1 cellular context compared by ENCODE assay signal in genomic region chr4:72471816-72472215, GRCh38.
TF ChIP-seq lines count a peak whose summit lies in the region.

No MANE protein-coding gene starts in this region.

TF ChIP-seq in GM23338, 12 proteins besides CTCF, POLR2A, EP300 and RAD21 (continued from another document):
- no peak for TF ChIP-seq REST (IDR thresholded peaks at IDR 0.05; ENCODE audit: unreplicated experiment)
- TF ChIP-seq STAT1 (IDR thresholded peaks at IDR 0.05; ENCODE audit: unreplicated experiment) = no peak
- TF ChIP-seq, protein P1, sequence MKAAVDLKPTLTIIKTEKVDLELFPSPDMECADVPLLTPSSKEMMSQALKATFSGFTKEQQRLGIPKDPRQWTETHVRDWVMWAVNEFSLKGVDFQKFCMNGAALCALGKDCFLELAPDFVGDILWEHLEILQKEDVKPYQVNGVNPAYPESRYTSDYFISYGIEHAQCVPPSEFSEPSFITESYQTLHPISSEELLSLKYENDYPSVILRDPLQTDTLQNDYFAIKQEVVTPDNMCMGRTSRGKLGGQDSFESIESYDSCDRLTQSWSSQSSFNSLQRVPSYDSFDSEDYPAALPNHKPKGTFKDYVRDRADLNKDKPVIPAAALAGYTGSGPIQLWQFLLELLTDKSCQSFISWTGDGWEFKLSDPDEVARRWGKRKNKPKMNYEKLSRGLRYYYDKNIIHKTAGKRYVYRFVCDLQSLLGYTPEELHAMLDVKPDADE (IDR thresholded peaks at IDR 0.05) = no peak
- no peak for TF ChIP-seq ZNF462 (CRISPR knock-in tag; IDR thresholded peaks at IDR 0.05)
- no peak for TF ChIP-seq EZH2phosphoT487 (IDR thresholded peaks at IDR 0.05; ENCODE audit: unreplicated experiment)
- TF ChIP-seq CREB1 (CRISPR knock-in tag; IDR thresholded peaks at IDR 0.05; ENCODE audit: low read depth) = no peak
- TF ChIP-seq ZNF114 (CRISPR knock-in tag; IDR thresholded peaks at IDR 0.05) = no peak
